ENCODE assay signal across 18 cellular contexts in genomic region chr19:768424-768823, GRCh38. TPM values are rescaled to one million over a fixed set of nuclear protein-coding genes. Genes with fewer than 3 reads are reported as not detected.
DNase-seq lines count a peak whose midpoint lies in the region; ATAC-seq, FAIRE-seq and TF ChIP-seq lines count a peak whose summit lies in the region.
"Had no signal": no experiment of that assay in that cellular context is flagged by ENCODE, and none has a peak within 500 bp of the region (broad histone marks: within the 10 kb centered on the region; RNA-seq: fewer than 3 reads in every experiment).

No MANE protein-coding gene starts in this region.

- H3K79me2 ChIP-seq in HepG2 (ENCODE audit: insufficient read depth, low read length), result no peaks in the 10 kb centered on the region

- TF ChIP-seq POLR2A in HepG2 (IDR thresholded peaks at IDR 0.05; ENCODE audit: insufficient read depth in 1 of 2, low read depth in 2 of 2, low read length in 2 of 2), result no peak
- no peak for TF ChIP-seq POLR2A in right lobe of liver (IDR thresholded peaks at IDR 0.05)

- no peak overlapping the region for H3K27ac ChIP-seq in HepG2 (ENCODE audit: extremely low read length, insufficient read depth, low read length)
- H3K27ac ChIP-seq in right lobe of liver, result no peak overlapping the region
- peak overlapping the region in 1 of 2 donors; percentile 63 for H3K27ac ChIP-seq in left lung

- POLR2A ChIA-PET in HepG2 (lab: Yijun Ruan, JAX), result no interaction called here

- CTCF ChIA-PET in HepG2 (lab: Yijun Ruan, JAX; ENCODE audit: low intra/inter-chr PET ratio, low total read pairs), result no interaction called here

- FAIRE-seq in HepG2 (lab: Jason Lieb, UNC) (no peak), bronchial epithelial cell (lab: Jason Lieb, UNC) (no peak)

- no TSS peak for BruUV-seq in HepG2 (replicated peaks; lab: Mats Ljungman, UMichigan)

- H3K4me3 ChIP-seq in HepG2 (replicated peaks in 1 of 3; ENCODE audit: insufficient read depth in 1 of 3, low read depth in 2 of 3, low read length in 3 of 3) (no peak overlapping the region), right lobe of liver (no peak overlapping the region), bronchial epithelial cell (ENCODE audit: low read depth, low read length) (no peak overlapping the region), left lung (no peak overlapping the region)
- H3K4me3 ChIP-seq: GM23338 had no signal

- TF ChIP-seq EP300 in HepG2 (IDR thresholded peaks at IDR 0.05; ENCODE audit: low read depth in 2 of 2, low read length in 2 of 2) (no peak), HepG2 (CRISPR knock-in tag; IDR thresholded peaks at IDR 0.05; ENCODE audit: borderline replicate concordance) (no peak)

- TF ChIP-seq RAD21 in HepG2 (CRISPR knock-in tag; IDR thresholded peaks at IDR 0.05), result no peak

- intact Hi-C loops in HepG2 (cut with micrococcal nuclease; ENCODE audit: unreplicated experiment) (loop anchor here (5.0 kb wide), 1 partner anchor 149 kb away; the partner anchor contains the start of gene KISS1R), right lobe of liver (cut with DNase I) (loop anchor here (5.0 to 10.0 kb wide), 3 partner anchors 96 to 216 kb away; partner anchors contain the start of genes KISS1R (in 2 of the 2) and WDR18 (in 1 of the 2)), left lung (cut with DNase I) (loop anchor here in 1 of 2 donors (5.0 to 10.0 kb wide), 2 partner anchors 86 to 149 kb away; partner anchors contain the start of genes CFD, ELANE and KISS1R)

- H3K9ac ChIP-seq in HepG2 (ENCODE audit: insufficient read depth, low read depth, low read length), result no peak overlapping the region

- no peak overlapping the region for H2AFZ ChIP-seq in HepG2 (ENCODE audit: low read length)
- H2AFZ ChIP-seq: GM23338 had no signal

- no peak for TF ChIP-seq CTCF in HepG2 (CRISPR knock-in tag; IDR thresholded peaks at IDR 0.05)
- TF ChIP-seq CTCF in right lobe of liver (IDR thresholded peaks at IDR 0.05), result no peak
- no peak for TF ChIP-seq CTCF in bronchial epithelial cell (IDR thresholded peaks at IDR 0.05; ENCODE audit: insufficient read depth, low read length, severe bottlenecking)
- no peak for TF ChIP-seq CTCF in left lung (IDR thresholded peaks at IDR 0.05)

- peak overlapping the region; percentile 40; the same call in 1 of the 2 replicates for H3K4me2 ChIP-seq in HepG2 (ENCODE audit: low read depth, low read length)
- H3K4me2 ChIP-seq: GM23338 had no signal

- in situ Hi-C loops in HepG2 (cut with HindIII; ENCODE audit: extremely low pct_ligation_motif_present, low pct_unique_long_range_greater_than_20kb), result loop anchor here (10.0 kb wide), 2 partner anchors 86 to 216 kb away; partner anchors contain the start of genes CFD, ELANE and WDR18

- H3K4me1 ChIP-seq in HepG2 (ENCODE audit: insufficient read depth, low read length), result peaks cover 33% of the 10 kb centered on the region
- H3K4me1 ChIP-seq in right lobe of liver, result no peaks in the 10 kb centered on the region
- H3K4me1 ChIP-seq in left lung, result peaks cover 0 to 13% of the 10 kb centered on the region in 2 donors

- DNase-seq in HepG2 (ENCODE audit: low spot score) (no peak), right lobe of liver (no peak), bronchial epithelial cell (ENCODE audit: low read depth) (peak; percentile 17), left lung (no peak), hippocampal formation (lab: John Stamatoyannopoulos, UW) (no peak)
- DNase-seq in activated naive CD4-positive, alpha-beta T cell treated with Interleukin-2 at 50 U/mL for 16 hours, result no peak
- DNase-seq: activated CD8-positive, alpha-beta memory T cell treated with anti-CD3 and anti-CD28 coated beads for 24 hours; activated naive CD8-positive, alpha-beta T cell treated with anti-CD3 and anti-CD28 coated beads for 36 hours; AML-193; KBM-7; left colon; NCI-H2081 treated with DMSO at 0.1 percent for 48 hours; occipital lobe; stimulated activated CD4-positive, alpha-beta T cell treated with anti-CD3 and anti-CD28 coated beads, Interleukin-4, amount 100 ng/mL, for 24 hours had no signal

- H3K36me3 ChIP-seq in HepG2 (replicated peaks in 1 of 2; ENCODE audit: control insufficient read depth in 1 of 2, insufficient read depth in 2 of 2, low read length in 2 of 2) (no peaks in the 10 kb centered on the region), right lobe of liver (no peaks in the 10 kb centered on the region), bronchial epithelial cell (ENCODE audit: control insufficient read depth, insufficient read depth, low read length) (peaks cover 5% of the 10 kb centered on the region), left lung (no peaks in the 10 kb centered on the region)

- H3K27me3 ChIP-seq in HepG2 (ENCODE audit: control insufficient read depth in 1 of 2, insufficient read depth in 2 of 2, low read length in 2 of 2) (no peaks in the 10 kb centered on the region; a peak in 1 of 5 replicates), right lobe of liver (no peaks in the 10 kb centered on the region), bronchial epithelial cell (ENCODE audit: control insufficient read depth, insufficient read depth, low read length) (no peaks in the 10 kb centered on the region), left lung (no peaks in the 10 kb centered on the region)

- H3K9me3 ChIP-seq in HepG2 (ENCODE audit: low read length) (no peaks in the 10 kb centered on the region), right lobe of liver (no peaks in the 10 kb centered on the region), left lung (no peaks in the 10 kb centered on the region)

- H4K20me1 ChIP-seq in HepG2 (ENCODE audit: insufficient read depth, low read length), result no peaks in the 10 kb centered on the region

- WGBS in HepG2 (ENCODE audit: low lambda C conversion rate), result 43% methylated on average over 14 of the region's 14 CpGs
- 68% methylated on average over 6 of the region's 14 CpGs for WGBS in right lobe of liver (ENCODE audit: insufficient coverage, low coverage, low lambda C conversion rate, missing lambda C conversion rate)

- ATAC-seq in HepG2, result no peak
- no peak for ATAC-seq in right lobe of liver
- peak; percentile 39 for ATAC-seq in left lung
- no peak for ATAC-seq in GM21360 (IDR thresholded peaks at IDR 0.05; ENCODE audit: unreplicated experiment)
- ATAC-seq in GM19397 (IDR thresholded peaks at IDR 0.05; ENCODE audit: unreplicated experiment), result no peak
- ATAC-seq: GM23338, left colon had no signal

RNA-seq across cellular contexts. Expression of gene MISP, which starts 17.5 kb away (rescaled TPM):
- 1.1 and 1.3 TPM in 2 replicates for total RNA-seq in HepG2 (2016; rRNA removed; fragmentation: Illumina TruSeq; extraction: Trizol)
- 0.30 and 0.35 TPM in 2 replicates for total RNA-seq in HepG2 (2016; cell fraction: cytosol; rRNA removed; fragmentation: Illumina TruSeq; extraction: Trizol; ENCODE audit: low read depth)
- 0.77 and 1.3 TPM in 2 replicates for total RNA-seq in HepG2 (2016; cell fraction: insoluble cytoplasmic fraction; rRNA removed; fragmentation: Illumina TruSeq; extraction: Trizol)
- total RNA-seq in HepG2 (2016; cell fraction: membrane; rRNA removed; fragmentation: Illumina TruSeq; extraction: Trizol), result 0.77 and 0.96 TPM in 2 replicates
- total RNA-seq in HepG2 (2016; cell fraction: nucleus; rRNA removed; fragmentation: Illumina TruSeq; extraction: Trizol), result 0.78 and 0.99 TPM in 2 replicates
- polyA plus RNA-seq in HepG2 (2011; rRNA removed), result 0.67 and 0.71 TPM in 2 replicates
- polyA plus RNA-seq in HepG2 (2011; cell fraction: cytosol; rRNA removed), result 0.53 and 0.71 TPM in 2 replicates
- 0.81 and 0.85 TPM in 2 replicates for polyA plus RNA-seq in HepG2 (2011; cell fraction: nucleus; rRNA removed)
- polyA plus RNA-seq in HepG2 (2012), result 2.1 and 3.1 TPM in 2 replicates
- 0.23 and 0.32 TPM in 2 replicates for polyA plus RNA-seq in HepG2 (2016; cell fraction: cytosol; fragmentation: Illumina TruSeq; extraction: Trizol; ENCODE audit: low read depth)
- polyA plus RNA-seq in HepG2 (2016; cell fraction: insoluble cytoplasmic fraction; fragmentation: Illumina TruSeq; extraction: Trizol; ENCODE audit: low read depth), result 1.2 and 1.5 TPM in 2 replicates
- polyA plus RNA-seq in HepG2 (2016; cell fraction: membrane; fragmentation: Illumina TruSeq; extraction: Trizol; ENCODE audit: low read depth), result 0.40 and 0.79 TPM in 2 replicates
- polyA plus RNA-seq in HepG2 (2016; cell fraction: nucleus; fragmentation: Illumina TruSeq; extraction: Trizol; ENCODE audit: insufficient read depth, low read depth), result 1.2 and 1.6 TPM in 2 replicates
- 1.2 and 37.0 TPM in 2 replicates for polyA minus RNA-seq in HepG2 (2011; rRNA and poly(A)+ RNA removed; ENCODE audit: low replicate concordance)
- polyA minus RNA-seq in HepG2 (2011; cell fraction: cytosol; rRNA and poly(A)+ RNA removed), result 0.62 and 0.99 TPM in 2 replicates
- 0.37 and 0.39 TPM in 2 replicates for polyA minus RNA-seq in HepG2 (2011; cell fraction: nucleus; rRNA and poly(A)+ RNA removed)
- total RNA-seq in right lobe of liver, result under 1 TPM in 1 of 6 experiments, not detected in 5; 0.09 TPM
- total RNA-seq in bronchial epithelial cell, result 105 and 138 TPM in 2 replicates
- 10 to 100 TPM; 19.2 to 44.0 TPM for total RNA-seq in left lung
- total RNA-seq: occipital lobe; T-helper 1 cell treated with Interleukin-12 subunit alpha and Interleukin-12 subunit beta and Interleukin-4 antibody, amounts not matched to agents 30 ng/mL and 1 ng/mL, for 36 hours had no signal

RNA-seq across cellular contexts. Expression of gene PTBP1, which starts 28.8 kb away (rescaled TPM):
- total RNA-seq in HepG2 (2016; rRNA removed; fragmentation: Illumina TruSeq; extraction: Trizol), result 188 and 195 TPM in 2 replicates
- total RNA-seq in HepG2 (2016; cell fraction: cytosol; rRNA removed; fragmentation: Illumina TruSeq; extraction: Trizol; ENCODE audit: low read depth), result 49.8 and 51.1 TPM in 2 replicates
- 161 and 198 TPM in 2 replicates for total RNA-seq in HepG2 (2016; cell fraction: insoluble cytoplasmic fraction; rRNA removed; fragmentation: Illumina TruSeq; extraction: Trizol)
- total RNA-seq in HepG2 (2016; cell fraction: membrane; rRNA removed; fragmentation: Illumina TruSeq; extraction: Trizol), result 106 and 109 TPM in 2 replicates
- total RNA-seq in HepG2 (2016; cell fraction: nucleus; rRNA removed; fragmentation: Illumina TruSeq; extraction: Trizol), result 117 and 125 TPM in 2 replicates
- polyA plus RNA-seq in HepG2 (2011; rRNA removed), result 288 and 314 TPM in 2 replicates
- 80.5 and 107 TPM in 2 replicates for polyA plus RNA-seq in HepG2 (2011; cell fraction: cytosol; rRNA removed)
- polyA plus RNA-seq in HepG2 (2011; cell fraction: nucleus; rRNA removed), result 339 and 475 TPM in 2 replicates
- 291 and 347 TPM in 2 replicates for polyA plus RNA-seq in HepG2 (2012)
- 51.1 and 55.1 TPM in 2 replicates for polyA plus RNA-seq in HepG2 (2016; cell fraction: cytosol; fragmentation: Illumina TruSeq; extraction: Trizol; ENCODE audit: low read depth)
- 208 and 235 TPM in 2 replicates for polyA plus RNA-seq in HepG2 (2016; cell fraction: insoluble cytoplasmic fraction; fragmentation: Illumina TruSeq; extraction: Trizol; ENCODE audit: low read depth)
- 112 TPM in 2 replicates for polyA plus RNA-seq in HepG2 (2016; cell fraction: membrane; fragmentation: Illumina TruSeq; extraction: Trizol; ENCODE audit: low read depth)
- 264 and 280 TPM in 2 replicates for polyA plus RNA-seq in HepG2 (2016; cell fraction: nucleus; fragmentation: Illumina TruSeq; extraction: Trizol; ENCODE audit: insufficient read depth, low read depth)
- 302 and 434 TPM in 2 replicates for polyA minus RNA-seq in HepG2 (2011; rRNA and poly(A)+ RNA removed; ENCODE audit: low replicate concordance)
- polyA minus RNA-seq in HepG2 (2011; cell fraction: cytosol; rRNA and poly(A)+ RNA removed), result 155 and 182 TPM in 2 replicates
- 142 and 164 TPM in 2 replicates for polyA minus RNA-seq in HepG2 (2011; cell fraction: nucleus; rRNA and poly(A)+ RNA removed)
- total RNA-seq in right lobe of liver, result 100 to 1,000 TPM in 5 of 6 experiments, 10 to 100 TPM in 1; 91.1 to 150 (median 129) TPM
- 99.0 TPM in 2 replicates for total RNA-seq in bronchial epithelial cell
- 100 to 1,000 TPM; 236 to 354 TPM for total RNA-seq in left lung

RNA-seq across cellular contexts. Expression of gene PLPPR3, which starts 53.3 kb away (rescaled TPM):
- total RNA-seq in HepG2 (2016; rRNA removed; fragmentation: Illumina TruSeq; extraction: Trizol), result 0.07 TPM in 1 of 2 replicates, not detected in the other
- not detected in 2 replicates for total RNA-seq in HepG2 (2016; cell fraction: cytosol; rRNA removed; fragmentation: Illumina TruSeq; extraction: Trizol; ENCODE audit: low read depth)
- total RNA-seq in HepG2 (2016; cell fraction: insoluble cytoplasmic fraction; rRNA removed; fragmentation: Illumina TruSeq; extraction: Trizol), result 0.09 TPM in 1 of 2 replicates, not detected in the other
- total RNA-seq in HepG2 (2016; cell fraction: membrane; rRNA removed; fragmentation: Illumina TruSeq; extraction: Trizol), result not detected in 2 replicates
- not detected in 2 replicates for total RNA-seq in HepG2 (2016; cell fraction: nucleus; rRNA removed; fragmentation: Illumina TruSeq; extraction: Trizol)
- polyA plus RNA-seq in HepG2 (2011; rRNA removed), result 0.16 and 0.17 TPM in 2 replicates
- polyA plus RNA-seq in HepG2 (2011; cell fraction: cytosol; rRNA removed), result 0.14 and 0.19 TPM in 2 replicates
- 0.19 and 0.34 TPM in 2 replicates for polyA plus RNA-seq in HepG2 (2011; cell fraction: nucleus; rRNA removed)
- polyA plus RNA-seq in HepG2 (2012), result 0.27 TPM in 1 of 2 replicates, not detected in the other
- not detected in 2 replicates for polyA plus RNA-seq in HepG2 (2016; cell fraction: cytosol; fragmentation: Illumina TruSeq; extraction: Trizol; ENCODE audit: low read depth)
- polyA plus RNA-seq in HepG2 (2016; cell fraction: insoluble cytoplasmic fraction; fragmentation: Illumina TruSeq; extraction: Trizol; ENCODE audit: low read depth), result not detected in 2 replicates
- not detected in 2 replicates for polyA plus RNA-seq in HepG2 (2016; cell fraction: membrane; fragmentation: Illumina TruSeq; extraction: Trizol; ENCODE audit: low read depth)
- polyA plus RNA-seq in HepG2 (2016; cell fraction: nucleus; fragmentation: Illumina TruSeq; extraction: Trizol; ENCODE audit: insufficient read depth, low read depth), result not detected in 2 replicates
- 0.16 and 0.22 TPM in 2 replicates for polyA minus RNA-seq in HepG2 (2011; rRNA and poly(A)+ RNA removed; ENCODE audit: low replicate concordance)
- polyA minus RNA-seq in HepG2 (2011; cell fraction: cytosol; rRNA and poly(A)+ RNA removed), result not detected in 2 replicates
- not detected in 2 replicates for polyA minus RNA-seq in HepG2 (2011; cell fraction: nucleus; rRNA and poly(A)+ RNA removed)
- total RNA-seq in right lobe of liver, result not detected
- total RNA-seq in bronchial epithelial cell, result not detected in 2 replicates
- 1 to 10 TPM; 1.6 to 1.9 TPM for total RNA-seq in left lung
- total RNA-seq: activated naive CD8-positive, alpha-beta T cell treated with anti-CD3 and anti-CD28 coated beads for 36 hours; left colon; T-helper 1 cell treated with Interleukin-12 subunit alpha and Interleukin-12 subunit beta and Interleukin-4 antibody, amounts not matched to agents 30 ng/mL and 1 ng/mL, for 36 hours had no signal

RNA-seq across cellular contexts. Expression of gene AZU1, which starts 59.2 kb away (rescaled TPM):
- total RNA-seq in HepG2 (2016; rRNA removed; fragmentation: Illumina TruSeq; extraction: Trizol) (not detected in 2 replicates), right lobe of liver (1 to 10 TPM in 2 of 6 experiments, under 1 TPM in 1, not detected in 3; 0.15 to 3.6 (median 1.8) TPM), bronchial epithelial cell (not detected in 2 replicates), left lung (1 to 10 TPM; 1.3 TPM)
- not detected in 2 replicates for total RNA-seq in HepG2 (2016; cell fraction: cytosol; rRNA removed; fragmentation: Illumina TruSeq; extraction: Trizol; ENCODE audit: low read depth)
- total RNA-seq in HepG2 (2016; cell fraction: insoluble cytoplasmic fraction; rRNA removed; fragmentation: Illumina TruSeq; extraction: Trizol), result not detected in 2 replicates
- not detected in 2 replicates for total RNA-seq in HepG2 (2016; cell fraction: membrane; rRNA removed; fragmentation: Illumina TruSeq; extraction: Trizol)
- not detected in 2 replicates for total RNA-seq in HepG2 (2016; cell fraction: nucleus; rRNA removed; fragmentation: Illumina TruSeq; extraction: Trizol)
- 0.08 TPM in 1 of 2 replicates, not detected in the other for polyA plus RNA-seq in HepG2 (2011; rRNA removed)
- not detected in 2 replicates for polyA plus RNA-seq in HepG2 (2011; cell fraction: cytosol; rRNA removed)
- polyA plus RNA-seq in HepG2 (2011; cell fraction: nucleus; rRNA removed), result not detected in 2 replicates
- polyA plus RNA-seq in HepG2 (2012), result not detected in 2 replicates
- not detected in 2 replicates for polyA plus RNA-seq in HepG2 (2016; cell fraction: cytosol; fragmentation: Illumina TruSeq; extraction: Trizol; ENCODE audit: low read depth)
- polyA plus RNA-seq in HepG2 (2016; cell fraction: insoluble cytoplasmic fraction; fragmentation: Illumina TruSeq; extraction: Trizol; ENCODE audit: low read depth), result not detected in 2 replicates
- not detected in 2 replicates for polyA plus RNA-seq in HepG2 (2016; cell fraction: membrane; fragmentation: Illumina TruSeq; extraction: Trizol; ENCODE audit: low read depth)
- not detected in 2 replicates for polyA plus RNA-seq in HepG2 (2016; cell fraction: nucleus; fragmentation: Illumina TruSeq; extraction: Trizol; ENCODE audit: insufficient read depth, low read depth)
- not detected in 2 replicates for polyA minus RNA-seq in HepG2 (2011; rRNA and poly(A)+ RNA removed; ENCODE audit: low replicate concordance)
- polyA minus RNA-seq in HepG2 (2011; cell fraction: cytosol; rRNA and poly(A)+ RNA removed), result not detected in 2 replicates
- polyA minus RNA-seq in HepG2 (2011; cell fraction: nucleus; rRNA and poly(A)+ RNA removed), result not detected in 2 replicates
- total RNA-seq: activated naive CD8-positive, alpha-beta T cell treated with anti-CD3 and anti-CD28 coated beads for 36 hours; left colon; T-helper 1 cell treated with Interleukin-12 subunit alpha and Interleukin-12 subunit beta and Interleukin-4 antibody, amounts not matched to agents 30 ng/mL and 1 ng/mL, for 36 hours had no signal

RNA-seq across cellular contexts. Expression of gene PALM, which starts 59.7 kb away (rescaled TPM):
- total RNA-seq in HepG2 (2016; rRNA removed; fragmentation: Illumina TruSeq; extraction: Trizol), result 9.7 and 10.8 TPM in 2 replicates
- total RNA-seq in HepG2 (2016; cell fraction: cytosol; rRNA removed; fragmentation: Illumina TruSeq; extraction: Trizol; ENCODE audit: low read depth), result 8.3 and 10.1 TPM in 2 replicates
- total RNA-seq in HepG2 (2016; cell fraction: insoluble cytoplasmic fraction; rRNA removed; fragmentation: Illumina TruSeq; extraction: Trizol), result 6.4 and 11.8 TPM in 2 replicates
- 16.6 and 19.9 TPM in 2 replicates for total RNA-seq in HepG2 (2016; cell fraction: membrane; rRNA removed; fragmentation: Illumina TruSeq; extraction: Trizol)
- total RNA-seq in HepG2 (2016; cell fraction: nucleus; rRNA removed; fragmentation: Illumina TruSeq; extraction: Trizol), result 6.7 and 6.9 TPM in 2 replicates
- polyA plus RNA-seq in HepG2 (2011; rRNA removed), result 4.0 and 5.4 TPM in 2 replicates
- polyA plus RNA-seq in HepG2 (2011; cell fraction: cytosol; rRNA removed), result 3.7 and 4.7 TPM in 2 replicates
- 6.0 and 7.8 TPM in 2 replicates for polyA plus RNA-seq in HepG2 (2011; cell fraction: nucleus; rRNA removed)
- 12.4 and 19.1 TPM in 2 replicates for polyA plus RNA-seq in HepG2 (2012)
- 9.4 and 11.9 TPM in 2 replicates for polyA plus RNA-seq in HepG2 (2016; cell fraction: cytosol; fragmentation: Illumina TruSeq; extraction: Trizol; ENCODE audit: low read depth)
- polyA plus RNA-seq in HepG2 (2016; cell fraction: insoluble cytoplasmic fraction; fragmentation: Illumina TruSeq; extraction: Trizol; ENCODE audit: low read depth), result 15.1 and 19.3 TPM in 2 replicates
- 19.1 and 21.1 TPM in 2 replicates for polyA plus RNA-seq in HepG2 (2016; cell fraction: membrane; fragmentation: Illumina TruSeq; extraction: Trizol; ENCODE audit: low read depth)
- polyA plus RNA-seq in HepG2 (2016; cell fraction: nucleus; fragmentation: Illumina TruSeq; extraction: Trizol; ENCODE audit: insufficient read depth, low read depth), result 18.9 and 19.6 TPM in 2 replicates
- 1.1 and 5.2 TPM in 2 replicates for polyA minus RNA-seq in HepG2 (2011; rRNA and poly(A)+ RNA removed; ENCODE audit: low replicate concordance)
- polyA minus RNA-seq in HepG2 (2011; cell fraction: cytosol; rRNA and poly(A)+ RNA removed), result 5.4 and 5.6 TPM in 2 replicates
- polyA minus RNA-seq in HepG2 (2011; cell fraction: nucleus; rRNA and poly(A)+ RNA removed), result 2.2 TPM in 2 replicates
- total RNA-seq in right lobe of liver, result 10 to 100 TPM in 2 of 6 experiments, 1 to 10 TPM in 4; 4.6 to 12.7 (median 7.1) TPM
- total RNA-seq in bronchial epithelial cell, result under 0.01 and 0.26 TPM in 2 replicates
- 10 to 100 TPM; 30.2 to 33.0 TPM for total RNA-seq in left lung
- total RNA-seq: activated naive CD8-positive, alpha-beta T cell treated with anti-CD3 and anti-CD28 coated beads for 36 hours; T-helper 1 cell treated with Interleukin-12 subunit alpha and Interleukin-12 subunit beta and Interleukin-4 antibody, amounts not matched to agents 30 ng/mL and 1 ng/mL, for 36 hours had no signal

Comparison
In these comparisons a context has a peak if more than half of its experiments do, and no peak if none do; other contexts are left out.
1. RNA of gene MISP, which starts 17.5 kb away (total RNA-seq): 105 to 138 TPM in bronchial epithelial cell and 19.2 to 44.0 TPM in left lung; 0.30 to 1.3 TPM in HepG2 and 0.09 TPM in right lobe of liver; every median in the first group is over 4 times any median in the second.